8 cellular contexts compared by ENCODE assay signal in genomic region chr22:27919222-27919942, GRCh38. TPM values are rescaled to one million over a fixed set of nuclear protein-coding genes. Genes with fewer than 3 reads are reported as not detected.
DNase-seq lines count a peak whose midpoint lies in the region; ATAC-seq and TF ChIP-seq lines count a peak whose summit lies in the region.

Gene PITPNB, minus strand, starts transcription at chr22:27919256. Its CDS starts 65 bp downstream, at chr22:27919191.

- H3K4me1 ChIP-seq in iPS-18a (ENCODE audit: control insufficient read depth, low read depth, low read length) (peaks cover 16% of the 10 kb centered on the region), skeletal muscle satellite cell (ENCODE audit: control insufficient read depth, insufficient read depth, low read length) (peaks cover 36% of the 10 kb centered on the region)

- in situ Hi-C loops in ACHN (cut with HindIII; ENCODE audit: low pct_ligation_motif_present, low pct_unique_long_range_greater_than_20kb, low sequenced_read_pairs) = no loop called here
- in situ Hi-C loops in T47D (cut with HindIII; ENCODE audit: low pct_unique_long_range_greater_than_20kb, low sequenced_read_pairs) = no loop called here

- DNase-seq in ACHN = peak; percentile 95
- peak; percentile 75 for DNase-seq in NCI-H2196 treated with DMSO at 0.1 percent for 48 hours (lab: John Stamatoyannopoulos, UW; ENCODE audit: unreplicated experiment)
- DNase-seq in T47D (ENCODE audit: low read depth in 1 of 2, low spot score in 1 of 2) = peak; percentile 94 to 96

- H3K9ac ChIP-seq in iPS-18a (ENCODE audit: low read length) = peak within 1 kb of the TSS; percentile 88
- peak within 1 kb of the TSS; percentile 92 for H3K9ac ChIP-seq in skeletal muscle satellite cell (ENCODE audit: low read depth, low read length)

- TF ChIP-seq CTCF in VCaP (conservative IDR thresholded peaks at IDR 0.05) = no peak

- no peaks in the 10 kb centered on the region for H3K9me3 ChIP-seq in iPS-18a (ENCODE audit: control insufficient read depth, low read depth, low read length)
- no peaks in the 10 kb centered on the region for H3K9me3 ChIP-seq in skeletal muscle satellite cell (replicated peaks; ENCODE audit: low read length)

- H3K27ac ChIP-seq in VCaP (peak within 1 kb of the TSS; percentile 92), iPS-18a (ENCODE audit: low read length) (peak within 1 kb of the TSS; percentile 56)

- H3K27me3 ChIP-seq in iPS-18a (ENCODE audit: control insufficient read depth, insufficient read depth, low read length) = no peaks in the 10 kb centered on the region
- H3K27me3 ChIP-seq in skeletal muscle satellite cell (ENCODE audit: control insufficient read depth, insufficient read depth, low read length) = no peaks in the 10 kb centered on the region

- peak within 1 kb of the TSS; percentile 92 for H3K4me2 ChIP-seq in skeletal muscle satellite cell (ENCODE audit: low read length)

- H3K36me3 ChIP-seq in iPS-18a (ENCODE audit: control insufficient read depth, low read depth, low read length) = peaks cover 11% of the 10 kb centered on the region
- H3K36me3 ChIP-seq in skeletal muscle satellite cell (ENCODE audit: insufficient read depth, low read length) = no peaks in the 10 kb centered on the region

- H3K4me3 ChIP-seq in iPS-18a (ENCODE audit: low read length) = peak within 1 kb of the TSS; percentile 97
- H3K4me3 ChIP-seq in skeletal muscle satellite cell (ENCODE audit: low read length) = peak within 1 kb of the TSS; percentile 83

- ATAC-seq in GM18873 (IDR thresholded peaks at IDR 0.05; ENCODE audit: low FRiP score, unreplicated experiment) (peak; percentile 85), HG03135 (IDR thresholded peaks at IDR 0.05; ENCODE audit: unreplicated experiment) (peak; percentile 79)

RNA-seq across cellular contexts. Expression of gene PITPNB, which starts in this region (rescaled TPM):
- 22.9 and 25.6 TPM in 2 replicates for total RNA-seq in skeletal muscle satellite cell (2012; rRNA removed)

Comparison
In these comparisons a context has a peak if more than half of its experiments do, and no peak if none do; other contexts are left out.
1. Peak in every context shown above with its lines: DNase-seq, ATAC-seq, H3K4me3 ChIP-seq and H3K27ac ChIP-seq.